22 cellular contexts compared by ENCODE assay signal in genomic region chr11:76140912-76141574, GRCh38.
DNase-seq lines count a peak whose midpoint lies in the region; ATAC-seq and TF ChIP-seq lines count a peak whose summit lies in the region.
"Had no signal": no experiment of that assay in that cellular context is flagged by ENCODE, and none has a peak within 500 bp of the region (broad histone marks: within the 10 kb centered on the region; RNA-seq: fewer than 3 reads in every experiment).

No MANE protein-coding gene starts in this region.

- H3K9me3 ChIP-seq in mammary epithelial cell (replicated peaks; ENCODE audit: insufficient read depth, low read length), result no peaks in the 10 kb centered on the region
- H3K9me3 ChIP-seq: neutrophil, stomach, transverse colon had no signal

- ATAC-seq in stimulated activated naive B cell treated with anti-CD40 and anti-IgM and Interleukin-4, amounts not matched to agents 10 μg/mL and 1 μg/mL and 100 μg/mL, for 72 hours (replicated peaks), result no peak
- ATAC-seq in HG02973 (IDR thresholded peaks at IDR 0.05; ENCODE audit: unreplicated experiment), result no peak
- no peak for ATAC-seq in HG03521 (IDR thresholded peaks at IDR 0.05; ENCODE audit: unreplicated experiment)
- ATAC-seq in GM18870 (IDR thresholded peaks at IDR 0.05; ENCODE audit: unreplicated experiment), result no peak

- no peak overlapping the region for H3K27ac ChIP-seq in mammary epithelial cell (ENCODE audit: insufficient read depth, low read depth, low read length)
- H3K27ac ChIP-seq: neutrophil, stomach, transverse colon had no signal

- no peaks in the 10 kb centered on the region for H3K27me3 Mint-ChIP-seq in Calu3 (ENCODE audit: unreplicated experiment)
- no peaks in the 10 kb centered on the region for H3K27me3 Mint-ChIP-seq in stimulated activated naive B cell treated with anti-CD40 and anti-IgM and Interleukin-4, amounts not matched to agents 10 μg/mL and 1 μg/mL and 100 μg/mL, for 72 hours
- H3K27me3 Mint-ChIP-seq: activated CD4-positive, alpha-beta memory T cell treated with anti-CD3 and anti-CD28 coated beads, Interleukin-2, amount 10 ng/mL, durations not matched to agents 7 days and 5 days; central memory CD8-positive, alpha-beta T cell; progenitor cell of endocrine pancreas had no signal

- H3K4me3 Mint-ChIP-seq in Calu3 (ENCODE audit: low read depth, unreplicated experiment), result no peak overlapping the region
- H3K4me3 Mint-ChIP-seq in stimulated activated naive B cell treated with anti-CD40 and anti-IgM and Interleukin-4, amounts not matched to agents 10 μg/mL and 1 μg/mL and 100 μg/mL, for 72 hours, result no peak overlapping the region
- H3K4me3 Mint-ChIP-seq: activated CD4-positive, alpha-beta memory T cell treated with anti-CD3 and anti-CD28 coated beads, Interleukin-2, amount 10 ng/mL, durations not matched to agents 7 days and 5 days; CD14-positive monocyte; central memory CD8-positive, alpha-beta T cell had no signal

- TSS peak; percentile 23 for BruUV-seq in Calu3 (replicated peaks; lab: Mats Ljungman, UMichigan)
- BruUV-seq in mammary epithelial cell (replicated peaks; lab: Mats Ljungman, UMichigan), result TSS peak; percentile 24

- WGBS in mammary epithelial cell (ENCODE audit: low coverage, missing lambda C conversion rate), result 92% methylated on average over 15 of the region's 22 CpGs

- dilution Hi-C loops in mammary epithelial cell (cut with HindIII; ENCODE audit: low sequenced_read_pairs), result no loop called here

- no peaks in the 10 kb centered on the region for H3K36me3 Mint-ChIP-seq in Calu3 (ENCODE audit: insufficient read depth, unreplicated experiment)
- H3K36me3 Mint-ChIP-seq in stimulated activated naive B cell treated with anti-CD40 and anti-IgM and Interleukin-4, amounts not matched to agents 10 μg/mL and 1 μg/mL and 100 μg/mL, for 72 hours, result peaks cover 36 to 55% of the 10 kb centered on the region in 2 donors

- in situ Hi-C loops in mammary epithelial cell (cut with MboI; ENCODE audit: low sequenced_read_pairs in 2 of 2), result no loop called here

- H3K4me1 ChIP-seq in mammary epithelial cell (ENCODE audit: insufficient read depth, low read length), result no peaks in the 10 kb centered on the region
- H3K4me1 ChIP-seq: stomach, transverse colon had no signal

- no peak overlapping the region for H3K9ac ChIP-seq in mammary epithelial cell (ENCODE audit: insufficient read depth, low read length)

- no peaks in the 10 kb centered on the region for H3K9me3 Mint-ChIP-seq in Calu3 (ENCODE audit: low read depth, unreplicated experiment)
- H3K9me3 Mint-ChIP-seq in stimulated activated naive B cell treated with anti-CD40 and anti-IgM and Interleukin-4, amounts not matched to agents 10 μg/mL and 1 μg/mL and 100 μg/mL, for 72 hours, result no peaks in the 10 kb centered on the region
- H3K9me3 Mint-ChIP-seq: activated CD4-positive, alpha-beta memory T cell treated with anti-CD3 and anti-CD28 coated beads, Interleukin-2, amount 10 ng/mL, durations not matched to agents 7 days and 5 days; activated T-helper 2 cell treated with anti-CD3 and anti-CD28 coated beads, Interferon-gamma antibody, Interleukin-2, Interleukin-4, amounts not matched to agents 10 μg/mL and 5 μg/mL and 100 μg/mL, durations not matched to agents 14 hours and 24 hours and 36 hours; central memory CD8-positive, alpha-beta T cell had no signal

- intact Hi-C loops in Calu3 (cut with micrococcal nuclease; ENCODE audit: unreplicated experiment) (no loop called here), mammary epithelial cell (cut with micrococcal nuclease) (no loop called here)

- H3K36me3 ChIP-seq in mammary epithelial cell (ENCODE audit: insufficient read depth, low read length), result no peaks in the 10 kb centered on the region
- H3K36me3 ChIP-seq: transverse colon had no signal

- H3K27ac Mint-ChIP-seq in Calu3 (ENCODE audit: unreplicated experiment), result no peak overlapping the region
- H3K27ac Mint-ChIP-seq in stimulated activated naive B cell treated with anti-CD40 and anti-IgM and Interleukin-4, amounts not matched to agents 10 μg/mL and 1 μg/mL and 100 μg/mL, for 72 hours, result peak overlapping the region; percentile 86
- H3K27ac Mint-ChIP-seq: activated CD4-positive, alpha-beta memory T cell treated with anti-CD3 and anti-CD28 coated beads, Interleukin-2, amount 10 ng/mL, durations not matched to agents 7 days and 5 days; activated T-helper 2 cell treated with anti-CD3 and anti-CD28 coated beads, Interferon-gamma antibody, Interleukin-2, Interleukin-4, amounts not matched to agents 10 μg/mL and 5 μg/mL and 100 μg/mL, durations not matched to agents 14 hours and 24 hours and 36 hours; progenitor cell of endocrine pancreas had no signal

- H3K4me1 Mint-ChIP-seq in Calu3 (ENCODE audit: low read depth, unreplicated experiment), result no peaks in the 10 kb centered on the region
- peaks cover 13 to 43% of the 10 kb centered on the region in 2 donors for H3K4me1 Mint-ChIP-seq in stimulated activated naive B cell treated with anti-CD40 and anti-IgM and Interleukin-4, amounts not matched to agents 10 μg/mL and 1 μg/mL and 100 μg/mL, for 72 hours
- H3K4me1 Mint-ChIP-seq: activated CD4-positive, alpha-beta memory T cell treated with anti-CD3 and anti-CD28 coated beads, Interleukin-2, amount 10 ng/mL, durations not matched to agents 7 days and 5 days; central memory CD8-positive, alpha-beta T cell had no signal

- no peak overlapping the region for H3K4me2 ChIP-seq in mammary epithelial cell (ENCODE audit: insufficient read depth, low read depth, low read length)

- H3K27me3 ChIP-seq in mammary epithelial cell (ENCODE audit: insufficient read depth, low read length), result no peaks in the 10 kb centered on the region
- H3K27me3 ChIP-seq: dorsolateral prefrontal cortex, neutrophil, stomach, transverse colon had no signal

- H3K4me3 ChIP-seq in mammary epithelial cell (replicated peaks in 1 of 3; ENCODE audit: insufficient read depth in 1 of 3, low read depth in 2 of 3, low read length in 3 of 3), result no peak overlapping the region
- H3K4me3 ChIP-seq: dorsolateral prefrontal cortex, stomach, transverse colon had no signal

- H3K79me2 ChIP-seq in mammary epithelial cell (ENCODE audit: insufficient read depth, low read length), result no peaks in the 10 kb centered on the region

- H2AFZ ChIP-seq in mammary epithelial cell (ENCODE audit: low read depth, low read length), result no peak overlapping the region

- TF ChIP-seq CTCF in Calu3 (IDR thresholded peaks at IDR 0.05; ENCODE audit: unreplicated experiment) (no peak), mammary epithelial cell (conservative IDR thresholded peaks at IDR 0.05 in 1 of 2, IDR thresholded peaks at IDR 0.05 in 1 of 2; ENCODE audit: extremely low read depth in 1 of 2, insufficient read depth in 1 of 2, low read depth in 1 of 2, low read length in 2 of 2) (no peak)

- DNase-seq in Calu3, result no peak
- no peak for DNase-seq in mammary epithelial cell
- peak; percentile 44 for DNase-seq in islet precursor cell
- DNase-seq in stimulated activated naive B cell treated with anti-CD40 and anti-IgM and Interleukin-4, amounts not matched to agents 10 μg/mL and 1 μg/mL and 100 μg/mL, for 72 hours, result no peak
- DNase-seq: activated CD4-positive, alpha-beta memory T cell treated with anti-CD3 and anti-CD28 coated beads, Interleukin-2, amount 10 ng/mL, durations not matched to agents 7 days and 5 days; activated CD4-positive, alpha-beta T cell treated with anti-CD3 and anti-CD28 coated beads for 1 hour; HCEC 1CT; kidney glomerular epithelial cell; NCI-H1092 treated with DMSO at 0.1 percent for 48 hours; NCI-H187 treated with DMSO at 0.1 percent for 48 hours; NCI-H526 treated with DMSO at 0.1 percent for 48 hours; stomach; transverse colon had no signal

- no peaks in the 10 kb centered on the region for H4K20me1 ChIP-seq in mammary epithelial cell (ENCODE audit: insufficient read depth, low read length)

- CTCF ChIA-PET in Calu3 (lab: Charles Lee) (no interaction called here), mammary epithelial cell (lab: Charles Lee; ENCODE audit: low non-redundant PET) (no interaction called here)
